Comparison of ENCODE assay signal across 18 cellular contexts in genomic region chrX:53969540-53969939, GRCh38.
DNase-seq lines count a peak whose midpoint lies in the region; ATAC-seq and TF ChIP-seq lines count a peak whose summit lies in the region.
"Had no signal": no experiment of that assay in that cellular context is flagged by ENCODE, and none has a peak within 500 bp of the region (broad histone marks: within the 10 kb centered on the region; RNA-seq: fewer than 3 reads in every experiment).

No MANE protein-coding gene starts in this region.

- H3K4me3 Mint-ChIP-seq in IgD-negative memory B cell (no peak overlapping the region), endodermal cell (no peak overlapping the region)
- H3K4me3 Mint-ChIP-seq: B cell; CD4-positive, alpha-beta T cell; CD8-positive, alpha-beta T cell had no signal

- no peaks in the 10 kb centered on the region for H3K9me3 ChIP-seq in HEK293 (ENCODE audit: control insufficient read depth, insufficient read depth, low read depth, low read length)
- peaks cover 31% of the 10 kb centered on the region for H3K9me3 ChIP-seq in endodermal cell (ENCODE audit: control insufficient read depth, low read length)
- H3K9me3 ChIP-seq: Caco-2 had no signal

- no peaks in the 10 kb centered on the region for H3K27me3 ChIP-seq in endodermal cell (ENCODE audit: control insufficient read depth, insufficient read depth, low read length, poor library complexity, severe bottlenecking)

- H3K36me3 ChIP-seq in HEK293 (ENCODE audit: control insufficient read depth in 2 of 2, insufficient read depth in 1 of 2, low read length in 2 of 2): peaks cover 2 to 12% of the 10 kb centered on the region in 2 experiments; a peak in 2 of 3 replicates
- H3K36me3 ChIP-seq in endodermal cell (ENCODE audit: control insufficient read depth, insufficient read depth, low read length): peaks cover 12% of the 10 kb centered on the region

- no peak overlapping the region for H3K27ac ChIP-seq in HEK293 (ENCODE audit: extremely low read depth, low read depth, low read length)
- no peak overlapping the region for H3K27ac ChIP-seq in endodermal cell (ENCODE audit: low read depth, low read length)
- H3K27ac ChIP-seq: BLaER1 treated with 17β-estradiol and CSF1 and Interleukin-3, amounts not matched to agents 10 nM and 100 nM; C4-2B had no signal

- DNase-seq in endodermal cell (no peak), retina (no peak), AG08396 (ENCODE audit: low spot score) (no peak)
- DNase-seq: 8988T; ACHN; AML-193; Caco-2; Calu3; CD4-positive, alpha-beta T cell; CD8-positive, alpha-beta T cell; DMS79 treated with DMSO at 0.1 percent for 48 hours; GF-D8 had no signal

- ATAC-seq in HG03457 (IDR thresholded peaks at IDR 0.05; ENCODE audit: unreplicated experiment): no peak
- ATAC-seq: CD8-positive, alpha-beta T cell had no signal

- TF ChIP-seq CTCF in HEK293 (tag by site-specific recombination; IDR thresholded peaks at IDR 0.05): no peak
- no peak for TF ChIP-seq CTCF in endodermal cell (conservative IDR thresholded peaks at IDR 0.05)

- H3K27me3 Mint-ChIP-seq in IgD-negative memory B cell: peaks cover 2% of the 10 kb centered on the region
- H3K27me3 Mint-ChIP-seq in endodermal cell (ENCODE audit: insufficient read depth): no peaks in the 10 kb centered on the region
- H3K27me3 Mint-ChIP-seq: B cell; CD4-positive, alpha-beta T cell had no signal

- H3K27ac Mint-ChIP-seq in IgD-negative memory B cell: peak overlapping the region in 2 of 3 donors; percentile 7 to 76
- no peak overlapping the region for H3K27ac Mint-ChIP-seq in endodermal cell
- H3K27ac Mint-ChIP-seq: B cell; CD4-positive, alpha-beta T cell; CD8-positive, alpha-beta T cell had no signal

- H3K36me3 Mint-ChIP-seq in IgD-negative memory B cell (peaks cover 20% of the 10 kb centered on the region), endodermal cell (ENCODE audit: low read depth) (peaks cover 66% of the 10 kb centered on the region)

- POLR2A ChIA-PET in HEK293 (lab: Yijun Ruan, JAX): no interaction called here

- 100% methylated on average over 2 of the region's 3 CpGs; no CpG with 5 or more reads in 1 of the 2 experiments for WGBS in endodermal cell (ENCODE audit: insufficient coverage in 1 of 2, insufficient read length in 1 of 2), 2 experiments

- peaks cover 0 to 5% (median 2%) of the 10 kb centered on the region in 3 donors for H3K4me1 Mint-ChIP-seq in IgD-negative memory B cell
- H3K4me1 Mint-ChIP-seq in endodermal cell: no peaks in the 10 kb centered on the region

- H3K9me3 Mint-ChIP-seq in IgD-negative memory B cell (peaks cover 0 to 12% (median 2%) of the 10 kb centered on the region in 3 donors), endodermal cell (peaks cover 80% of the 10 kb centered on the region)
- H3K9me3 Mint-ChIP-seq: CD4-positive, alpha-beta T cell had no signal

- no peak overlapping the region for H3K9ac ChIP-seq in endodermal cell (ENCODE audit: extremely low read depth, low read length, poor library complexity, severe bottlenecking)
- H3K9ac ChIP-seq: BLaER1 treated with 17β-estradiol and CSF1 and Interleukin-3, amounts not matched to agents 10 nM and 100 nM had no signal

- no peak overlapping the region for H3K4me3 ChIP-seq in HEK293 (ENCODE audit: low read depth, low read length)
- H3K4me3 ChIP-seq in endodermal cell (ENCODE audit: low read length): peak overlapping the region; percentile 35
- H3K4me3 ChIP-seq: BLaER1 treated with 17β-estradiol and CSF1 and Interleukin-3, amounts not matched to agents 10 nM and 100 nM had no signal

- CTCF ChIA-PET in HEK293 (lab: Yijun Ruan, JAX): no interaction called here

- H3K4me1 ChIP-seq in HEK293 (ENCODE audit: control insufficient read depth, insufficient read depth, low read length) (no peaks in the 10 kb centered on the region), endodermal cell (ENCODE audit: control insufficient read depth, insufficient read depth, low read length) (no peaks in the 10 kb centered on the region)
- H3K4me1 ChIP-seq: BLaER1 treated with 17β-estradiol and CSF1 and Interleukin-3, amounts not matched to agents 10 nM and 100 nM; Caco-2 had no signal

TF ChIP-seq in HEK293, 187 proteins besides CTCF, POLR2A, EP300 and RAD21:
- TF ChIP-seq ZNF280D (tag by site-specific recombination; IDR thresholded peaks at IDR 0.05) (peak; percentile 78; the same call in 1 of the 2 replicates), RBAK (tag by site-specific recombination; IDR thresholded peaks at IDR 0.05) (no peak), SETDB1 (IDR thresholded peaks at IDR 0.05; ENCODE audit: insufficient read length, low read length) (peak; percentile 21)
